In the genomic region with DNA sequence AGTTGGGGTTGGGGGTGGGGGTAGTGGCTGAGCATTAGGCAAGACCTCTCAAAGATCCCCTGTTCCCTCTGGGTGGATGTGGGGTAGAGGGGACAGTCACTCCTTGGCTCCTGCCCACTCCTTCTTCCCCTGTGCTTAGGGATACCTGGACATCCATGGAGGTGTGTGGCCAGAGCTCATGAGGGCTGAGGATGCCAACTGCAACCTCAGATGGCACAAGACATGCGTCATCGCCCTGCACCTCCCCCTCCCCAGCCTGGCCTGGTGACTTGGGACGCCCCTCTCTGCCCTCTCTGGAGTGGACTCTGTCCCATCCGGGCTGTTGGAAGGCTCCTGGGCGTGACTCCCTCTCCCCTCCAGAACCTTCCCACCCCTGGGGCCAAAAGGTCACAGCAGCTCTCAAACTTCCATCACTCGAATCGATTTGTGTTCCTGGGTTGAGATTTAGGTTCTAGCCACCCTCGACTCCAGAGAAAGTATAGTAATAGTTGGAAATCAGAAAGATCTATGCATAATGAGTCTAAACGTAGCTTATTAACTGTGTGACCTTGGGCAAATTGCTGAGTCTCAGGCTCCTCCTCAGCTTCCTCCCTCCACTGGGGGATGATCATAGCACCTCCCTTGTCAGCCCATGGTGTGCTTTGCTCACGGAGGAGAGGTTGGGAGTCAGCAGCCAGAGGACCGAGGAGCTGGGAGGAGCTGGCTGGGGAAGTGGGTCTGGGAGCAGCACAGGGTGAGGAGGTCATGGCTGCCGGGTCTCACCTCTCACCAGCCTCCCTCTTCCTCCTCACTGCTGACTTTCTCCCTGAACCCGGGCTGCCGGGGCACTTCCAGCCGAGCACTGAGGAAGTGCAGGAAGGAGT, we compare ENCODE assay signal across 1 cellular context.
TF ChIP-seq lines count a peak whose summit lies in the region.

No MANE protein-coding gene starts in this region.

TF ChIP-seq in K562, 482 proteins besides CTCF, POLR2A, EP300 and RAD21 (continued from another document and continues in another):
- TF ChIP-seq ZNF263 (CRISPR knock-in tag; IDR thresholded peaks at IDR 0.05; ENCODE audit: borderline replicate concordance), result peak; percentile 95
- peak; percentile 30; the same call in 1 of the 2 replicates for TF ChIP-seq PML (IDR thresholded peaks at IDR 0.05; ENCODE audit: low read length)
- TF ChIP-seq, protein P1, sequence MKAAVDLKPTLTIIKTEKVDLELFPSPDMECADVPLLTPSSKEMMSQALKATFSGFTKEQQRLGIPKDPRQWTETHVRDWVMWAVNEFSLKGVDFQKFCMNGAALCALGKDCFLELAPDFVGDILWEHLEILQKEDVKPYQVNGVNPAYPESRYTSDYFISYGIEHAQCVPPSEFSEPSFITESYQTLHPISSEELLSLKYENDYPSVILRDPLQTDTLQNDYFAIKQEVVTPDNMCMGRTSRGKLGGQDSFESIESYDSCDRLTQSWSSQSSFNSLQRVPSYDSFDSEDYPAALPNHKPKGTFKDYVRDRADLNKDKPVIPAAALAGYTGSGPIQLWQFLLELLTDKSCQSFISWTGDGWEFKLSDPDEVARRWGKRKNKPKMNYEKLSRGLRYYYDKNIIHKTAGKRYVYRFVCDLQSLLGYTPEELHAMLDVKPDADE (conservative IDR thresholded peaks at IDR 0.05; ENCODE audit: control insufficient read depth, low read depth, low read length), result 0 out of 2 replicates have a peak, but pooled peaks have one; percentile 51
- TF ChIP-seq HNRNPK (IDR thresholded peaks at IDR 0.05; ENCODE audit: low read depth, low read length, poor library complexity, severe bottlenecking), result no peak
- no peak for TF ChIP-seq KLF1 (tag; IDR thresholded peaks at IDR 0.05)
- TF ChIP-seq, protein P2, sequence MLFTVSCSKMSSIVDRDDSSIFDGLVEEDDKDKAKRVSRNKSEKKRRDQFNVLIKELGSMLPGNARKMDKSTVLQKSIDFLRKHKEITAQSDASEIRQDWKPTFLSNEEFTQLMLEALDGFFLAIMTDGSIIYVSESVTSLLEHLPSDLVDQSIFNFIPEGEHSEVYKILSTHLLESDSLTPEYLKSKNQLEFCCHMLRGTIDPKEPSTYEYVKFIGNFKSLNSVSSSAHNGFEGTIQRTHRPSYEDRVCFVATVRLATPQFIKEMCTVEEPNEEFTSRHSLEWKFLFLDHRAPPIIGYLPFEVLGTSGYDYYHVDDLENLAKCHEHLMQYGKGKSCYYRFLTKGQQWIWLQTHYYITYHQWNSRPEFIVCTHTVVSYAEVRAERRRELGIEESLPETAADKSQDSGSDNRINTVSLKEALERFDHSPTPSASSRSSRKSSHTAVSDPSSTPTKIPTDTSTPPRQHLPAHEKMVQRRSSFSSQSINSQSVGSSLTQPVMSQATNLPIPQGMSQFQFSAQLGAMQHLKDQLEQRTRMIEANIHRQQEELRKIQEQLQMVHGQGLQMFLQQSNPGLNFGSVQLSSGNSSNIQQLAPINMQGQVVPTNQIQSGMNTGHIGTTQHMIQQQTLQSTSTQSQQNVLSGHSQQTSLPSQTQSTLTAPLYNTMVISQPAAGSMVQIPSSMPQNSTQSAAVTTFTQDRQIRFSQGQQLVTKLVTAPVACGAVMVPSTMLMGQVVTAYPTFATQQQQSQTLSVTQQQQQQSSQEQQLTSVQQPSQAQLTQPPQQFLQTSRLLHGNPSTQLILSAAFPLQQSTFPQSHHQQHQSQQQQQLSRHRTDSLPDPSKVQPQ (CRISPR knock-in tag; IDR thresholded peaks at IDR 0.05; ENCODE audit: borderline replicate concordance), result 0 out of 2 replicates have a peak, but pooled peaks have one; percentile 9
- no peak for TF ChIP-seq SAFB2 (IDR thresholded peaks at IDR 0.05; ENCODE audit: borderline replicate concordance, low read depth, low read length, severe bottlenecking)
- no peak for TF ChIP-seq HDAC3 (IDR thresholded peaks at IDR 0.05; ENCODE audit: borderline replicate concordance, partially characterized antibody)
- 0 out of 4 replicates have a peak, but pooled peaks of 1 of the 2 experiments have one; percentile 47 for TF ChIP-seq TEAD1 (CRISPR knock-in tag; IDR thresholded peaks at IDR 0.05)
- TF ChIP-seq RUNX1 (IDR thresholded peaks at IDR 0.05; ENCODE audit: low read depth), result no peak
- no peak for TF ChIP-seq RBM17 (IDR thresholded peaks at IDR 0.05; ENCODE audit: borderline replicate concordance, low read depth, low read length)
- TF ChIP-seq, protein P3, sequence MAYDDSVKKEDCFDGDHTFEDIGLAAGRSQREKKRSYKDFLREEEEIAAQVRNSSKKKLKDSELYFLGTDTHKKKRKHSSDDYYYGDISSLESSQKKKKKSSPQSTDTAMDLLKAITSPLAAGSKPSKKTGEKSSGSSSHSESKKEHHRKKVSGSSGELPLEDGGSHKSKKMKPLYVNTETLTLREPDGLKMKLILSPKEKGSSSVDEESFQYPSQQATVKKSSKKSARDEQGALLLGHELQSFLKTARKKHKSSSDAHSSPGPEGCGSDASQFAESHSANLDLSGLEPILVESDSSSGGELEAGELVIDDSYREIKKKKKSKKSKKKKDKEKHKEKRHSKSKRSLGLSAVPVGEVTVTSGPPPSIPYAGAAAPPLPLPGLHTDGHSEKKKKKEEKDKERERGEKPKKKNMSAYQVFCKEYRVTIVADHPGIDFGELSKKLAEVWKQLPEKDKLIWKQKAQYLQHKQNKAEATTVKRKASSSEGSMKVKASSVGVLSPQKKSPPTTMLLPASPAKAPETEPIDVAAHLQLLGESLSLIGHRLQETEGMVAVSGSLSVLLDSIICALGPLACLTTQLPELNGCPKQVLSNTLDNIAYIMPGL (CRISPR knock-in tag; IDR thresholded peaks at IDR 0.05), result no peak
- TF ChIP-seq HOMEZ (CRISPR knock-in tag; IDR thresholded peaks at IDR 0.05), result no peak
- no peak for TF ChIP-seq PPARD (CRISPR knock-in tag; IDR thresholded peaks at IDR 0.05)
- no peak for TF ChIP-seq SRSF9 (IDR thresholded peaks at IDR 0.05; ENCODE audit: borderline replicate concordance, low read depth, low read length)
- TF ChIP-seq ZZZ3 (IDR thresholded peaks at IDR 0.05), result no peak
- no peak for TF ChIP-seq PREB (CRISPR knock-in tag; IDR thresholded peaks at IDR 0.05)
- no peak for TF ChIP-seq ZNF655 (CRISPR knock-in tag; IDR thresholded peaks at IDR 0.05)
- no peak for TF ChIP-seq SREBF1 (IDR thresholded peaks at IDR 0.05; ENCODE audit: borderline replicate concordance, low read depth, low read length)
- peak; percentile 49 for TF ChIP-seq MAFG (tag; conservative IDR thresholded peaks at IDR 0.05)
- TF ChIP-seq ZKSCAN1 (IDR thresholded peaks at IDR 0.05; ENCODE audit: low read depth, low read length), result no peak
- no peak; the same call in 1 of the 2 replicates for TF ChIP-seq TFE3 (CRISPR knock-in tag; IDR thresholded peaks at IDR 0.05)
- TF ChIP-seq, protein P4, sequence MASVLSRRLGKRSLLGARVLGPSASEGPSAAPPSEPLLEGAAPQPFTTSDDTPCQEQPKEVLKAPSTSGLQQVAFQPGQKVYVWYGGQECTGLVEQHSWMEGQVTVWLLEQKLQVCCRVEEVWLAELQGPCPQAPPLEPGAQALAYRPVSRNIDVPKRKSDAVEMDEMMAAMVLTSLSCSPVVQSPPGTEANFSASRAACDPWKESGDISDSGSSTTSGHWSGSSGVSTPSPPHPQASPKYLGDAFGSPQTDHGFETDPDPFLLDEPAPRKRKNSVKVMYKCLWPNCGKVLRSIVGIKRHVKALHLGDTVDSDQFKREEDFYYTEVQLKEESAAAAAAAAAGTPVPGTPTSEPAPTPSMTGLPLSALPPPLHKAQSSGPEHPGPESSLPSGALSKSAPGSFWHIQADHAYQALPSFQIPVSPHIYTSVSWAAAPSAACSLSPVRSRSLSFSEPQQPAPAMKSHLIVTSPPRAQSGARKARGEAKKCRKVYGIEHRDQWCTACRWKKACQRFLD (CRISPR knock-in tag; IDR thresholded peaks at IDR 0.05), result peak; percentile 23; the same call in 1 of the 2 replicates
- TF ChIP-seq ZBTB17 (CRISPR knock-in tag; IDR thresholded peaks at IDR 0.05), result peak; percentile 68; the same call in 1 of the 2 replicates
- 0 out of 2 replicates have a peak, but pooled peaks have one; percentile 43 for TF ChIP-seq REST (CRISPR knock-in tag; IDR thresholded peaks at IDR 0.05; ENCODE audit: low read depth)
- no peak for TF ChIP-seq SIN3B (IDR thresholded peaks at IDR 0.05; ENCODE audit: low read depth)
- TF ChIP-seq, protein P5, sequence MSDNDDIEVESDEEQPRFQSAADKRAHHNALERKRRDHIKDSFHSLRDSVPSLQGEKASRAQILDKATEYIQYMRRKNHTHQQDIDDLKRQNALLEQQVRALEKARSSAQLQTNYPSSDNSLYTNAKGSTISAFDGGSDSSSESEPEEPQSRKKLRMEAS (CRISPR knock-in tag; IDR thresholded peaks at IDR 0.05), result peak; percentile 40; the same call in 1 of the 2 replicates
- no peak for TF ChIP-seq BRF1 (IDR thresholded peaks at IDR 0.05; ENCODE audit: borderline replicate concordance, extremely low read depth, insufficient read length)
- no peak for TF ChIP-seq IFI16 (CRISPR knock-in tag; IDR thresholded peaks at IDR 0.05)
- TF ChIP-seq TRIM24 (IDR thresholded peaks at IDR 0.05), result no peak
- no peak for TF ChIP-seq HMGN3 (IDR thresholded peaks at IDR 0.05; ENCODE audit: borderline replicate concordance, extremely low read depth, insufficient read length, low read depth, low read length)
- TF ChIP-seq ZNF140 (CRISPR knock-in tag; IDR thresholded peaks at IDR 0.05), result no peak
- TF ChIP-seq HDAC8 (tag; IDR thresholded peaks at IDR 0.05), result no peak
- TF ChIP-seq ZNF436 (CRISPR knock-in tag; IDR thresholded peaks at IDR 0.05), result no peak
- peak; percentile 64; the same call in 1 of the 2 replicates for TF ChIP-seq ELF4 (CRISPR knock-in tag; IDR thresholded peaks at IDR 0.05)
- no peak for TF ChIP-seq NCOR1 (IDR thresholded peaks at IDR 0.05)
- peak; percentile 73; the same call in 1 of the 2 replicates for TF ChIP-seq NBN (IDR thresholded peaks at IDR 0.05; ENCODE audit: low read depth)
- TF ChIP-seq CREBBP (IDR thresholded peaks at IDR 0.05; ENCODE audit: low read depth, low read length), result no peak
- no peak for TF ChIP-seq ZNF24 (IDR thresholded peaks at IDR 0.05)
- TF ChIP-seq TCF3 (CRISPR knock-in tag; IDR thresholded peaks at IDR 0.05), result no peak
- no peak for TF ChIP-seq POU5F1 (IDR thresholded peaks at IDR 0.05; ENCODE audit: borderline replicate concordance, low read depth, low read length, partially characterized antibody)
- TF ChIP-seq ZNF57 (CRISPR knock-in tag; IDR thresholded peaks at IDR 0.05), result no peak
- TF ChIP-seq RFX7 (CRISPR knock-in tag; IDR thresholded peaks at IDR 0.05), result no peak; the same call in 1 of the 2 replicates
